Comparison of ENCODE assay signal across 11 cellular contexts in the genomic region with DNA sequence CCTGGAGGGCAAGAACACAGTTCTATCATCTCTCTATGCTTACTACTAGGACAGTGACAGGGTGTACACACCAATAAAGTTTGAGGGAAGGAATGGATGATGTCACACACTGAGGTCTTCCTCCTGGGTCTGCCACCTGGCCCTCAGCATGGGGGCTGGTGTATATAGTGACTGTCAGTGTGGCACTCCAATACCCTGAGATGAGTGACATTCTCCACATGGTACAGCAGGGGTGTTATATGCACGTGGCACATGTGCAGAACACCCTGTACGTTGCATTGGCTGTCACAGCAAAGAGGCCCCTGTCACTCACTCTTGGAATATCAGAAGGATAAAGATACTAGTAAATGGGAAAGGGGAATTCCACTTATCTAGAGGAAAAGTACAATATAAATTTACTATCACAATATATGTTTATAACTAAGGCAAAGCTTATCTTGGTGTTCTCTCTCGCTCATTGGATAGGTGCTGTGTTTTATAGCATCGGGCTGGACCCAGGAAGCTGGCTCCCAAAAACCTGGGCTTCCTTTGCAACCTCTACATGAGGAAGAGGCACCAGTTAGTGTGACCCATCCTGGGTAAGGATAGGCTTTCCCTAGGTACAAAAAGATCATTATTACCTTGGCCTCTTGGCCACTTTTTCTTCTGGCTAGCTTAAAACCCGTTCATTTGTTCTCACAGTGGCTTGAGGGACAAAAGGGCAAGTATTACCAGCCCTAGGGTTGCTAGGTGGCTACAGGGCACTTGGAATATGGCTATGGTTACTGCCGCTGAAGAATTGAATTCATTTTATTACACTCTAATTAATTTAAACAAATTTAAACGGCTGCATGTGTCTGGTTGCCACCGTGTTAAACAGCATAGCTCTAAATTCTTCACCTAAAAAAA. TPM values are rescaled to one million over a fixed set of nuclear protein-coding genes. Genes with fewer than 3 reads are reported as not detected.
A peak's percentile ranks its signal among the peaks of the same experiment; 100 is the strongest.
DNase-seq lines count a peak whose midpoint lies in the region; ATAC-seq and TF ChIP-seq lines count a peak whose summit lies in the region.
"Had no signal": no experiment of that assay in that cellular context is flagged by ENCODE, and none has a peak within 500 bp of the region (broad histone marks: within the 10 kb centered on the region; RNA-seq: fewer than 3 reads in every experiment).

No MANE protein-coding gene starts in this region.

- H2AFZ ChIP-seq in neural cell (ENCODE audit: low read depth, low read length) = no peak overlapping the region

- peaks cover 9% of the 10 kb centered on the region for H3K4me1 ChIP-seq in lower lobe of right lung

- no peak overlapping the region for H3K27ac ChIP-seq in neural cell (ENCODE audit: low read length)
- no peak overlapping the region for H3K27ac ChIP-seq in lower lobe of right lung

- peak; percentile 84 for TF ChIP-seq EP300 in neural cell (conservative IDR thresholded peaks at IDR 0.05; ENCODE audit: poor library complexity, severe bottlenecking)

- H3K9me3 Mint-ChIP-seq in stimulated activated naive CD8-positive, alpha-beta T cell treated with anti-CD3 and anti-CD28 coated beads, Interleukin-15, amount 100 ng/mL, for 72 hours = no peaks in the 10 kb centered on the region
- H3K9me3 Mint-ChIP-seq: CD8-positive, alpha-beta T cell had no signal

- H3K9ac ChIP-seq in neural cell (ENCODE audit: low read length) = no peak overlapping the region

- ATAC-seq in stimulated activated naive CD8-positive, alpha-beta T cell treated with anti-CD3 and anti-CD28 coated beads, Interleukin-15, amount 100 ng/mL, for 72 hours = peak; percentile 32
- ATAC-seq in stimulated activated naive CD8-positive, alpha-beta T cell treated with anti-CD3 and anti-CD28 coated beads, Interleukin-15, Interleukin-2, amounts not matched to agents 100 U/mL and 50 U/mL, for 24 hours = no peak
- ATAC-seq in lower lobe of right lung = no peak
- ATAC-seq in GM19023 (IDR thresholded peaks at IDR 0.05; ENCODE audit: unreplicated experiment) = no peak
- ATAC-seq: CD8-positive, alpha-beta T cell had no signal

- H3K9me3 ChIP-seq in neural cell (ENCODE audit: low read length) (no peaks in the 10 kb centered on the region), lower lobe of right lung (no peaks in the 10 kb centered on the region)

- no peaks in the 10 kb centered on the region for H4K20me1 ChIP-seq in neural cell (ENCODE audit: insufficient read depth)

- H3F3A ChIP-seq in neural cell (ENCODE audit: insufficient read depth, low read length, poor library complexity, severe bottlenecking) = no peaks in the 10 kb centered on the region

- H3K4me1 Mint-ChIP-seq in stimulated activated naive CD8-positive, alpha-beta T cell treated with anti-CD3 and anti-CD28 coated beads, Interleukin-15, amount 100 ng/mL, for 72 hours = peaks cover 15% of the 10 kb centered on the region

- H3K36me3 ChIP-seq in neural cell (ENCODE audit: insufficient read depth, low read length) (no peaks in the 10 kb centered on the region), lower lobe of right lung (no peaks in the 10 kb centered on the region)

- TF ChIP-seq RAD21 in neural cell (conservative IDR thresholded peaks at IDR 0.05) = no peak

- H3K27me3 Mint-ChIP-seq in stimulated activated naive CD8-positive, alpha-beta T cell treated with anti-CD3 and anti-CD28 coated beads, Interleukin-15, amount 100 ng/mL, for 72 hours = peaks cover 57% of the 10 kb centered on the region

- H3K79me2 ChIP-seq in neural cell (replicated peaks; ENCODE audit: insufficient read depth, low read length) = no peaks in the 10 kb centered on the region

- no peak overlapping the region for H3K4me3 Mint-ChIP-seq in stimulated activated naive CD8-positive, alpha-beta T cell treated with anti-CD3 and anti-CD28 coated beads, Interleukin-15, amount 100 ng/mL, for 72 hours
- H3K4me3 Mint-ChIP-seq: CD8-positive, alpha-beta T cell had no signal

- H3K27ac Mint-ChIP-seq in stimulated activated naive CD8-positive, alpha-beta T cell treated with anti-CD3 and anti-CD28 coated beads, Interleukin-15, amount 100 ng/mL, for 72 hours = no peak overlapping the region
- H3K27ac Mint-ChIP-seq: CD8-positive, alpha-beta T cell had no signal

- no peak overlapping the region for H3K4me3 ChIP-seq in neural cell (ENCODE audit: low read length)
- no peak overlapping the region for H3K4me3 ChIP-seq in lower lobe of right lung

- H3K27me3 ChIP-seq in neural cell (ENCODE audit: insufficient read depth, low read depth, low read length) (no peaks in the 10 kb centered on the region), lower lobe of right lung (ENCODE audit: low read depth) (peaks cover 4% of the 10 kb centered on the region)

- DNase-seq in stimulated activated naive CD8-positive, alpha-beta T cell treated with anti-CD3 and anti-CD28 coated beads, Interleukin-15, amount 100 ng/mL, for 72 hours = no peak
- no peak for DNase-seq in stimulated activated naive CD8-positive, alpha-beta T cell treated with anti-CD3 and anti-CD28 coated beads, Interleukin-15, Interleukin-2, amounts not matched to agents 100 U/mL and 50 U/mL, for 24 hours
- peak; percentile 35 for DNase-seq in NCI-H69 (lab: John Stamatoyannopoulos, UW)
- DNase-seq in lower lobe of right lung = no peak
- DNase-seq in Ammon's horn (ENCODE audit: low spot score) = no peak
- DNase-seq: CD8-positive, alpha-beta T cell; H7; NCI-H1436 treated with DMSO at 0.1 percent for 48 hours; NCI-H2107 had no signal

- no peak overlapping the region for H3K4me2 ChIP-seq in neural cell (ENCODE audit: low read length)

- TF ChIP-seq CTCF in neural cell (IDR thresholded peaks at IDR 0.05; ENCODE audit: poor library complexity, severe bottlenecking) (no peak), lower lobe of right lung (IDR thresholded peaks at IDR 0.05) (no peak)

- intact Hi-C loops in lower lobe of right lung (cut with DNase I) = no loop called here

- H3K9me2 ChIP-seq in neural cell (ENCODE audit: insufficient read depth, low read length) = no peaks in the 10 kb centered on the region

TF ChIP-seq in neural cell, 6 proteins besides CTCF, POLR2A, EP300 and RAD21:
- TF ChIP-seq, protein P1, sequence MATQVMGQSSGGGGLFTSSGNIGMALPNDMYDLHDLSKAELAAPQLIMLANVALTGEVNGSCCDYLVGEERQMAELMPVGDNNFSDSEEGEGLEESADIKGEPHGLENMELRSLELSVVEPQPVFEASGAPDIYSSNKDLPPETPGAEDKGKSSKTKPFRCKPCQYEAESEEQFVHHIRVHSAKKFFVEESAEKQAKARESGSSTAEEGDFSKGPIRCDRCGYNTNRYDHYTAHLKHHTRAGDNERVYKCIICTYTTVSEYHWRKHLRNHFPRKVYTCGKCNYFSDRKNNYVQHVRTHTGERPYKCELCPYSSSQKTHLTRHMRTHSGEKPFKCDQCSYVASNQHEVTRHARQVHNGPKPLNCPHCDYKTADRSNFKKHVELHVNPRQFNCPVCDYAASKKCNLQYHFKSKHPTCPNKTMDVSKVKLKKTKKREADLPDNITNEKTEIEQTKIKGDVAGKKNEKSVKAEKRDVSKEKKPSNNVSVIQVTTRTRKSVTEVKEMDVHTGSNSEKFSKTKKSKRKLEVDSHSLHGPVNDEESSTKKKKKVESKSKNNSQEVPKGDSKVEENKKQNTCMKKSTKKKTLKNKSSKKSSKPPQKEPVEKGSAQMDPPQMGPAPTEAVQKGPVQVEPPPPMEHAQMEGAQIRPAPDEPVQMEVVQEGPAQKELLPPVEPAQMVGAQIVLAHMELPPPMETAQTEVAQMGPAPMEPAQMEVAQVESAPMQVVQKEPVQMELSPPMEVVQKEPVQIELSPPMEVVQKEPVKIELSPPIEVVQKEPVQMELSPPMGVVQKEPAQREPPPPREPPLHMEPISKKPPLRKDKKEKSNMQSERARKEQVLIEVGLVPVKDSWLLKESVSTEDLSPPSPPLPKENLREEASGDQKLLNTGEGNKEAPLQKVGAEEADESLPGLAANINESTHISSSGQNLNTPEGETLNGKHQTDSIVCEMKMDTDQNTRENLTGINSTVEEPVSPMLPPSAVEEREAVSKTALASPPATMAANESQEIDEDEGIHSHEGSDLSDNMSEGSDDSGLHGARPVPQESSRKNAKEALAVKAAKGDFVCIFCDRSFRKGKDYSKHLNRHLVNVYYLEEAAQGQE (IDR thresholded peaks at IDR 0.05; ENCODE audit: borderline replicate concordance) = peak; percentile 72
- no peak for TF ChIP-seq TAF1 (IDR thresholded peaks at IDR 0.05; ENCODE audit: low read depth)
- TF ChIP-seq POLR2AphosphoS5 (IDR thresholded peaks at IDR 0.05) = peak; percentile 52
- TF ChIP-seq EZH2 (IDR thresholded peaks at IDR 0.05; ENCODE audit: borderline replicate concordance, insufficient read depth, low read length, poor library complexity, severe bottlenecking) = no peak
- peak; percentile 85 for TF ChIP-seq MXI1 (conservative IDR thresholded peaks at IDR 0.05; ENCODE audit: poor library complexity, severe bottlenecking)
- no peak for TF ChIP-seq SMC3 (conservative IDR thresholded peaks at IDR 0.05; ENCODE audit: poor library complexity)

RNA-seq across cellular contexts. Expression of a gene that starts 54.8 kb away (rescaled TPM):
- 0.25 TPM in 1 of 2 replicates, not detected in the other for polyA plus RNA-seq in neural cell
- 0.93 TPM in 1 of 2 replicates, not detected in the other for polyA minus RNA-seq in neural cell
- total RNA-seq in lower lobe of right lung = 29.5 TPM
